ENCODE assay signal across 15 cellular contexts in genomic region chr3:194072097-194072428, GRCh38.
DNase-seq lines count a peak whose midpoint lies in the region; ATAC-seq and TF ChIP-seq lines count a peak whose summit lies in the region.
"Had no signal": no experiment of that assay in that cellular context is flagged by ENCODE, and none has a peak within 500 bp of the region (broad histone marks: within the 10 kb centered on the region; RNA-seq: fewer than 3 reads in every experiment).

No MANE protein-coding gene starts in this region.

- no peak overlapping the region for H3K4me3 ChIP-seq in Panc1 (ENCODE audit: low read depth in 2 of 2, low read length in 2 of 2)

- intact Hi-C loops in Panc1 (cut with micrococcal nuclease; ENCODE audit: unreplicated experiment): loop anchor here (5.0 kb wide), 1 partner anchor 290 kb away; no protein-coding TSS in a partner anchor

- peak overlapping the region; percentile 71 for H3K27ac ChIP-seq in Panc1 (ENCODE audit: low read length)

- peaks cover 45% of the 10 kb centered on the region for H3K4me1 ChIP-seq in Panc1 (ENCODE audit: control insufficient read depth, insufficient read depth, low read length)

- CTCF ChIA-PET in Panc1 (lab: Charles Lee): no interaction called here

- no peak overlapping the region for H3K27ac Mint-ChIP-seq in activated naive CD4-positive, alpha-beta T cell treated with anti-CD3 and anti-CD28 coated beads, Interleukin-2, amount 50 U/mL, for 24 hours
- H3K27ac Mint-ChIP-seq in immature natural killer cell: no peak overlapping the region
- H3K27ac Mint-ChIP-seq in stimulated activated naive CD8-positive, alpha-beta T cell treated with anti-CD3 and anti-CD28 coated beads, Interleukin-15, Interleukin-2, amounts not matched to agents 100 ng/mL and 50 ng/mL, for 24 hours: no peak overlapping the region

- H3K36me3 ChIP-seq in Panc1 (ENCODE audit: control insufficient read depth, insufficient read depth, low read length): no peaks in the 10 kb centered on the region
- H3K36me3 ChIP-seq: adrenal gland had no signal

- peak overlapping the region; percentile 76 for H3K4me3 Mint-ChIP-seq in activated naive CD4-positive, alpha-beta T cell treated with anti-CD3 and anti-CD28 coated beads, Interleukin-2, amount 50 U/mL, for 24 hours
- H3K4me3 Mint-ChIP-seq in immature natural killer cell: peak overlapping the region; percentile 48 to 67 (median 61)
- peak overlapping the region; percentile 38 for H3K4me3 Mint-ChIP-seq in stimulated activated naive CD8-positive, alpha-beta T cell treated with anti-CD3 and anti-CD28 coated beads, Interleukin-15, Interleukin-2, amounts not matched to agents 100 ng/mL and 50 ng/mL, for 24 hours

- in situ Hi-C loops in Panc1 (cut with HindIII; ENCODE audit: low pct_unique_long_range_greater_than_20kb, low sequenced_read_pairs) (no loop called here), KBM-7 (cut with MboI; ENCODE audit: low pct_unique_long_range_greater_than_20kb, low sequenced_read_pairs) (no loop called here)

- H3K27me3 ChIP-seq in Panc1 (ENCODE audit: control insufficient read depth, insufficient read depth, low read length): no peaks in the 10 kb centered on the region
- H3K27me3 ChIP-seq: adrenal gland had no signal

- POLR2A ChIA-PET in Panc1 (lab: Charles Lee): interaction anchor here (0.9 kb wide), 1 partner anchor 13 kb away, joined by 3 read pairs; no protein-coding TSS in a partner anchor

- ATAC-seq in Panc1: no peak

- TF ChIP-seq CTCF in Panc1 (IDR thresholded peaks at IDR 0.05): no peak

- peaks cover 13% of the 10 kb centered on the region for H3K4me1 Mint-ChIP-seq in activated naive CD4-positive, alpha-beta T cell treated with anti-CD3 and anti-CD28 coated beads, Interleukin-2, amount 50 U/mL, for 24 hours
- H3K4me1 Mint-ChIP-seq in immature natural killer cell: peaks cover 9 to 11% of the 10 kb centered on the region in 2 donors
- H3K4me1 Mint-ChIP-seq in stimulated activated naive CD8-positive, alpha-beta T cell treated with anti-CD3 and anti-CD28 coated beads, Interleukin-15, Interleukin-2, amounts not matched to agents 100 ng/mL and 50 ng/mL, for 24 hours (ENCODE audit: low read depth): peaks cover 32% of the 10 kb centered on the region

- H3K36me3 Mint-ChIP-seq in activated naive CD4-positive, alpha-beta T cell treated with anti-CD3 and anti-CD28 coated beads, Interleukin-2, amount 50 U/mL, for 24 hours: no peaks in the 10 kb centered on the region
- H3K36me3 Mint-ChIP-seq in immature natural killer cell: peaks cover 0 to 3% (median 0%) of the 10 kb centered on the region in 3 donors
- no peaks in the 10 kb centered on the region for H3K36me3 Mint-ChIP-seq in stimulated activated naive CD8-positive, alpha-beta T cell treated with anti-CD3 and anti-CD28 coated beads, Interleukin-15, Interleukin-2, amounts not matched to agents 100 ng/mL and 50 ng/mL, for 24 hours (ENCODE audit: low read depth)

- BruUV-seq in Panc1 (replicated peaks; lab: Mats Ljungman, UMichigan): no TSS peak

- H3K9me3 Mint-ChIP-seq in activated naive CD4-positive, alpha-beta T cell treated with anti-CD3 and anti-CD28 coated beads, Interleukin-2, amount 50 U/mL, for 24 hours: no peaks in the 10 kb centered on the region
- H3K9me3 Mint-ChIP-seq in immature natural killer cell: peaks cover 0 to 2% (median 0%) of the 10 kb centered on the region in 6 donors
- no peaks in the 10 kb centered on the region for H3K9me3 Mint-ChIP-seq in stimulated activated naive CD8-positive, alpha-beta T cell treated with anti-CD3 and anti-CD28 coated beads, Interleukin-15, Interleukin-2, amounts not matched to agents 100 ng/mL and 50 ng/mL, for 24 hours

- no peak for DNase-seq in activated naive CD4-positive, alpha-beta T cell treated with Interleukin-2 at 50 U/mL for 16 hours
- DNase-seq in Panc1 (ENCODE audit: low read depth, low spot score) (no peak), immature natural killer cell (no peak), NCI-H2081 treated with DMSO at 0.1 percent for 48 hours (lab: John Stamatoyannopoulos, UW) (no peak), KBM-7 (no peak)
- no peak for DNase-seq in activated CD4-positive, CD25-positive, alpha-beta regulatory T cell treated with anti-CD3 and anti-CD28 coated beads, Interleukin-2, amount 50 U/mL, for 72 hours
- DNase-seq: activated CD8-positive, alpha-beta memory T cell treated with anti-CD3 and anti-CD28 coated beads for 24 hours; effector memory CD4-positive, alpha-beta T cell; NCI-H1436; NCI-H82; nucleus accumbens; stimulated activated CD4-positive, alpha-beta T cell treated with anti-CD3 and anti-CD28 coated beads, Interleukin-15, amount 100 ng/mL, for 24 hours had no signal

- no peaks in the 10 kb centered on the region for H3K9me3 ChIP-seq in Panc1 (ENCODE audit: control insufficient read depth, insufficient read depth, low read depth, low read length)
- H3K9me3 ChIP-seq: adrenal gland had no signal

- peaks cover 3% of the 10 kb centered on the region for H3K27me3 Mint-ChIP-seq in activated naive CD4-positive, alpha-beta T cell treated with anti-CD3 and anti-CD28 coated beads, Interleukin-2, amount 50 U/mL, for 24 hours
- H3K27me3 Mint-ChIP-seq in immature natural killer cell (ENCODE audit: low read depth in 3 of 3): peaks cover 6 to 19% (median 13%) of the 10 kb centered on the region in 3 donors
- peaks cover 54% of the 10 kb centered on the region for H3K27me3 Mint-ChIP-seq in stimulated activated naive CD8-positive, alpha-beta T cell treated with anti-CD3 and anti-CD28 coated beads, Interleukin-15, Interleukin-2, amounts not matched to agents 100 ng/mL and 50 ng/mL, for 24 hours
